9 cellular contexts compared by ENCODE assay signal in genomic region chr15:48897144-48897814, GRCh38. TPM values are rescaled to one million over a fixed set of nuclear protein-coding genes. Genes with fewer than 3 reads are reported as not detected.
A peak's percentile ranks its signal among the peaks of the same experiment; 100 is the strongest.
DNase-seq lines count a peak whose midpoint lies in the region; ATAC-seq and TF ChIP-seq lines count a peak whose summit lies in the region.
"Had no signal": no experiment of that assay in that cellular context is flagged by ENCODE, and none has a peak within 500 bp of the region (broad histone marks: within the 10 kb centered on the region; RNA-seq: fewer than 3 reads in every experiment).

No MANE protein-coding gene starts in this region.

- DNase-seq in activated CD8-positive, alpha-beta T cell treated with anti-CD3 and anti-CD28 coated beads for 36 hours: no peak
- no peak for DNase-seq in activated CD8-positive, alpha-beta T cell treated with anti-CD3 and anti-CD28 coated beads, Interleukin-2, amount 10 ng/mL, durations not matched to agents 7 days and 5 days
- DNase-seq in choroid plexus epithelial cell (ENCODE audit: low read depth) (peak; percentile 86), uterus (no peak), A673 (ENCODE audit: low spot score) (no peak)
- DNase-seq: NCI-H1092 had no signal

- H3K4me3 Mint-ChIP-seq in activated CD8-positive, alpha-beta T cell treated with anti-CD3 and anti-CD28 coated beads for 36 hours: no peak overlapping the region
- no peak overlapping the region for H3K4me3 Mint-ChIP-seq in activated CD8-positive, alpha-beta T cell treated with anti-CD3 and anti-CD28 coated beads, Interleukin-2, amount 10 ng/mL, durations not matched to agents 7 days and 5 days

- H3K9me3 Mint-ChIP-seq in activated CD8-positive, alpha-beta T cell treated with anti-CD3 and anti-CD28 coated beads for 36 hours: no peaks in the 10 kb centered on the region
- no peaks in the 10 kb centered on the region for H3K9me3 Mint-ChIP-seq in activated CD8-positive, alpha-beta T cell treated with anti-CD3 and anti-CD28 coated beads, Interleukin-2, amount 10 ng/mL, durations not matched to agents 7 days and 5 days (ENCODE audit: insufficient read depth)

- WGBS in mesodermal cell (ENCODE audit: insufficient coverage in 2 of 2), 2 experiments: 64 to 76% methylated on average over 4 of the region's 8 CpGs

- no peak for TF ChIP-seq CTCF in activated CD8-positive, alpha-beta T cell treated with anti-CD3 and anti-CD28 coated beads for 36 hours (IDR thresholded peaks at IDR 0.05)
- TF ChIP-seq CTCF in choroid plexus epithelial cell (conservative IDR thresholded peaks at IDR 0.05; ENCODE audit: low read depth, low read length) (no peak), uterus (IDR thresholded peaks at IDR 0.05) (no peak), A673 (conservative IDR thresholded peaks at IDR 0.05; ENCODE audit: low read depth, low read length) (no peak)

- POLR2A ChIA-PET in activated CD8-positive, alpha-beta T cell treated with anti-CD3 and anti-CD28 coated beads for 36 hours (lab: Charles Lee): no interaction called here
- POLR2A ChIA-PET in activated CD8-positive, alpha-beta T cell treated with anti-CD3 and anti-CD28 coated beads, Interleukin-2, amount 10 ng/mL, durations not matched to agents 7 days and 5 days (lab: Charles Lee): no interaction called here
- POLR2A ChIA-PET in A673 (lab: Charles Lee; ENCODE audit: low non-redundant PET): no interaction called here

- ATAC-seq in activated CD8-positive, alpha-beta T cell treated with anti-CD3 and anti-CD28 coated beads for 36 hours: peak; percentile 34
- no peak for ATAC-seq in activated CD8-positive, alpha-beta T cell treated with anti-CD3 and anti-CD28 coated beads, Interleukin-2, amount 10 ng/mL, durations not matched to agents 7 days and 5 days
- ATAC-seq in GM19395 (IDR thresholded peaks at IDR 0.05; ENCODE audit: unreplicated experiment): no peak
- ATAC-seq in GM21447 (IDR thresholded peaks at IDR 0.05; ENCODE audit: unreplicated experiment): no peak

- CTCF ChIA-PET in activated CD8-positive, alpha-beta T cell treated with anti-CD3 and anti-CD28 coated beads for 36 hours (lab: Charles Lee): no interaction called here
- CTCF ChIA-PET in activated CD8-positive, alpha-beta T cell treated with anti-CD3 and anti-CD28 coated beads, Interleukin-2, amount 10 ng/mL, durations not matched to agents 7 days and 5 days (lab: Charles Lee): no interaction called here
- CTCF ChIA-PET in A673 (lab: Charles Lee): no interaction called here

- no peak overlapping the region for H3K27ac Mint-ChIP-seq in activated CD8-positive, alpha-beta T cell treated with anti-CD3 and anti-CD28 coated beads for 36 hours
- H3K27ac Mint-ChIP-seq in activated CD8-positive, alpha-beta T cell treated with anti-CD3 and anti-CD28 coated beads, Interleukin-2, amount 10 ng/mL, durations not matched to agents 7 days and 5 days: no peak overlapping the region

- no TSS peak for BruUV-seq in A673 (replicated peaks; lab: Mats Ljungman, UMichigan)

- H3K4me1 ChIP-seq in mesodermal cell (ENCODE audit: control insufficient read depth, insufficient read depth, low read length, poor library complexity, severe bottlenecking) (no peaks in the 10 kb centered on the region), uterus (peaks cover 0 to 5% of the 10 kb centered on the region in 2 donors), A673 (ENCODE audit: insufficient read depth, low read length, poor library complexity, severe bottlenecking) (peaks cover 4% of the 10 kb centered on the region)

- H3K4me1 Mint-ChIP-seq in activated CD8-positive, alpha-beta T cell treated with anti-CD3 and anti-CD28 coated beads for 36 hours (ENCODE audit: low read depth): peaks cover 20% of the 10 kb centered on the region
- peaks cover 15% of the 10 kb centered on the region for H3K4me1 Mint-ChIP-seq in activated CD8-positive, alpha-beta T cell treated with anti-CD3 and anti-CD28 coated beads, Interleukin-2, amount 10 ng/mL, durations not matched to agents 7 days and 5 days (ENCODE audit: low read depth)

- H3K36me3 Mint-ChIP-seq in activated CD8-positive, alpha-beta T cell treated with anti-CD3 and anti-CD28 coated beads for 36 hours (ENCODE audit: low read depth): no peaks in the 10 kb centered on the region
- H3K36me3 Mint-ChIP-seq in activated CD8-positive, alpha-beta T cell treated with anti-CD3 and anti-CD28 coated beads, Interleukin-2, amount 10 ng/mL, durations not matched to agents 7 days and 5 days (ENCODE audit: low read depth): no peaks in the 10 kb centered on the region

- H3K27ac ChIP-seq in mesodermal cell (ENCODE audit: low read depth, low read length, severe bottlenecking) (peak overlapping the region; percentile 88), uterus (peak overlapping the region; percentile 53 to 61), A673 (ENCODE audit: low read depth, low read length, poor library complexity, severe bottlenecking) (no peak overlapping the region)

- no peaks in the 10 kb centered on the region for H3K27me3 ChIP-seq in uterus
- H3K27me3 ChIP-seq in A673 (replicated peaks; ENCODE audit: insufficient read depth, low read depth, low read length, poor library complexity): no peaks in the 10 kb centered on the region

- intact Hi-C loops in activated CD8-positive, alpha-beta T cell treated with anti-CD3 and anti-CD28 coated beads for 36 hours (cut with micrococcal nuclease): no loop called here
- intact Hi-C loops in uterus (cut with DNase I; ENCODE audit: low total_unique reads) (no loop called here), A673 (cut with micrococcal nuclease; ENCODE audit: unreplicated experiment) (no loop called here)

- no peaks in the 10 kb centered on the region for H3K9me3 ChIP-seq in mesodermal cell (ENCODE audit: control insufficient read depth, low read length)
- no peaks in the 10 kb centered on the region for H3K9me3 ChIP-seq in uterus
- H3K9me3 ChIP-seq in A673 (ENCODE audit: low read depth, low read length, poor library complexity, severe bottlenecking): no peaks in the 10 kb centered on the region

- TF ChIP-seq POLR2A in uterus (IDR thresholded peaks at IDR 0.05): no peak

- H3K36me3 ChIP-seq in mesodermal cell (ENCODE audit: control insufficient read depth, insufficient read depth, low read length) (no peaks in the 10 kb centered on the region), uterus (no peaks in the 10 kb centered on the region), A673 (ENCODE audit: insufficient read depth, low read length, poor library complexity, severe bottlenecking) (no peaks in the 10 kb centered on the region)

- H3K4me3 ChIP-seq in choroid plexus epithelial cell (ENCODE audit: low read depth, low read length) (peak overlapping the region; percentile 54), mesodermal cell (ENCODE audit: extremely low read depth, insufficient read depth, low read length, poor library complexity, severe bottlenecking) (no peak overlapping the region), uterus (peak overlapping the region in 1 of 2 donors; percentile 21), A673 (ENCODE audit: low read depth, low read length, poor library complexity, severe bottlenecking) (no peak overlapping the region)

- peaks cover 28% of the 10 kb centered on the region for H3K27me3 Mint-ChIP-seq in activated CD8-positive, alpha-beta T cell treated with anti-CD3 and anti-CD28 coated beads for 36 hours
- H3K27me3 Mint-ChIP-seq in activated CD8-positive, alpha-beta T cell treated with anti-CD3 and anti-CD28 coated beads, Interleukin-2, amount 10 ng/mL, durations not matched to agents 7 days and 5 days (ENCODE audit: low read depth): peaks cover 17% of the 10 kb centered on the region

RNA-seq across cellular contexts. Expression of gene EID1, which starts 19.3 kb away (rescaled TPM):
- total RNA-seq in activated CD8-positive, alpha-beta T cell treated with anti-CD3 and anti-CD28 coated beads for 36 hours: 10 to 100 TPM; 78.3 to 80.5 TPM
- total RNA-seq in activated CD8-positive, alpha-beta T cell treated with anti-CD3 and anti-CD28 coated beads, Interleukin-2, amount 10 ng/mL, durations not matched to agents 7 days and 5 days: 10 to 100 TPM; 85.3 to 89.5 TPM
- 211 TPM for polyA plus RNA-seq in mesodermal cell (2013, experiment 1 of 2)
- 213 TPM for polyA plus RNA-seq in mesodermal cell (2013, experiment 2 of 2)
- total RNA-seq in uterus (100 to 1,000 TPM; 196 to 427 (median 285) TPM), A673 (2021) (128 and 137 TPM in 2 replicates)
